In genomic region chr2:60976875-60977561, GRCh38 we compare ENCODE assay signal across 10 cellular contexts. TPM values are rescaled to one million over a fixed set of nuclear protein-coding genes. Genes with fewer than 3 reads are reported as not detected.
DNase-seq lines count a peak whose midpoint lies in the region; ATAC-seq, FAIRE-seq and TF ChIP-seq lines count a peak whose summit lies in the region.
"Had no signal": no experiment of that assay in that cellular context is flagged by ENCODE, and none has a peak within 500 bp of the region (broad histone marks: within the 10 kb centered on the region; RNA-seq: fewer than 3 reads in every experiment).

No MANE protein-coding gene starts in this region.

- peak; percentile 69 for FAIRE-seq in GM12891 (lab: Jason Lieb, UNC)

- POLR2A ChIA-PET in activated naive CD8-positive, alpha-beta T cell treated with anti-CD3 and anti-CD28 coated beads, Interleukin-2, amount 10 ng/mL, durations not matched to agents 7 days and 5 days (lab: Charles Lee): interaction anchor here (0.5 to 1.0 kb wide), 3 partner anchors 94 to 244 kb away, joined by 3 to 5 read pairs (median 4); no protein-coding TSS in a partner anchor

- H3K4me3 Mint-ChIP-seq in activated naive CD8-positive, alpha-beta T cell treated with anti-CD3 and anti-CD28 coated beads, Interleukin-2, amount 10 ng/mL, durations not matched to agents 7 days and 5 days: peak overlapping the region; percentile 0
- H3K4me3 Mint-ChIP-seq in endodermal cell: no peak overlapping the region

- H3K4me1 ChIP-seq in endodermal cell (ENCODE audit: control insufficient read depth, insufficient read depth, low read length): no peaks in the 10 kb centered on the region

- ATAC-seq in GM18907 (IDR thresholded peaks at IDR 0.05; ENCODE audit: unreplicated experiment) (peak; percentile 55), HG02973 (IDR thresholded peaks at IDR 0.05; ENCODE audit: unreplicated experiment) (peak; percentile 62), GM21423 (IDR thresholded peaks at IDR 0.05; ENCODE audit: unreplicated experiment) (no peak)
- ATAC-seq in activated naive CD8-positive, alpha-beta T cell treated with anti-CD3 and anti-CD28 coated beads, Interleukin-2, amount 10 ng/mL, durations not matched to agents 7 days and 5 days (ENCODE audit: low read depth): no peak

- H3K27me3 ChIP-seq in endodermal cell (ENCODE audit: control insufficient read depth, insufficient read depth, low read length, poor library complexity, severe bottlenecking): no peaks in the 10 kb centered on the region

- H3K27ac Mint-ChIP-seq in activated naive CD8-positive, alpha-beta T cell treated with anti-CD3 and anti-CD28 coated beads, Interleukin-2, amount 10 ng/mL, durations not matched to agents 7 days and 5 days: peak overlapping the region; percentile 47
- H3K27ac Mint-ChIP-seq in endodermal cell: no peak overlapping the region

- no peak for TF ChIP-seq CTCF in endodermal cell (conservative IDR thresholded peaks at IDR 0.05)

- 78 to 93% methylated on average over 2 to 5 of the region's 5 CpGs for WGBS in endodermal cell (ENCODE audit: insufficient coverage in 1 of 2, insufficient read length in 1 of 2), 2 experiments

- no peaks in the 10 kb centered on the region for H3K9me3 Mint-ChIP-seq in activated naive CD8-positive, alpha-beta T cell treated with anti-CD3 and anti-CD28 coated beads, Interleukin-2, amount 10 ng/mL, durations not matched to agents 7 days and 5 days
- no peaks in the 10 kb centered on the region for H3K9me3 Mint-ChIP-seq in endodermal cell

- no peaks in the 10 kb centered on the region for H3K9me3 ChIP-seq in endodermal cell (ENCODE audit: control insufficient read depth, low read length)

- no peak overlapping the region for H3K27ac ChIP-seq in endodermal cell (ENCODE audit: low read depth, low read length)

- no peaks in the 10 kb centered on the region for H3K27me3 Mint-ChIP-seq in activated naive CD8-positive, alpha-beta T cell treated with anti-CD3 and anti-CD28 coated beads, Interleukin-2, amount 10 ng/mL, durations not matched to agents 7 days and 5 days
- H3K27me3 Mint-ChIP-seq in endodermal cell (ENCODE audit: insufficient read depth): peaks cover 4% of the 10 kb centered on the region

- TF ChIP-seq POLR2A in GM12891 (IDR thresholded peaks at IDR 0.05; ENCODE audit: low read depth, low read length): no peak

- H3K9ac ChIP-seq in endodermal cell (ENCODE audit: extremely low read depth, low read length, poor library complexity, severe bottlenecking): no peak overlapping the region

- H3K4me1 Mint-ChIP-seq in activated naive CD8-positive, alpha-beta T cell treated with anti-CD3 and anti-CD28 coated beads, Interleukin-2, amount 10 ng/mL, durations not matched to agents 7 days and 5 days: peaks cover 20% of the 10 kb centered on the region
- H3K4me1 Mint-ChIP-seq in endodermal cell: no peaks in the 10 kb centered on the region

- DNase-seq in GM12891 (ENCODE audit: insufficient read length, low spot score) (no peak), cerebellar nuclear complex (lab: John Stamatoyannopoulos, UW) (no peak), endodermal cell (no peak), DMS153 treated with DMSO at 0.1 percent for 48 hours (lab: John Stamatoyannopoulos, UW; ENCODE audit: unreplicated experiment) (no peak)
- DNase-seq in activated naive CD8-positive, alpha-beta T cell treated with anti-CD3 and anti-CD28 coated beads, Interleukin-2, amount 10 ng/mL, durations not matched to agents 7 days and 5 days: no peak
- DNase-seq: NCI-H2081 treated with DMSO at 0.1 percent for 48 hours had no signal

- H3K36me3 ChIP-seq in endodermal cell (ENCODE audit: control insufficient read depth, insufficient read depth, low read length): no peaks in the 10 kb centered on the region

- H3K4me3 ChIP-seq in endodermal cell (ENCODE audit: low read length): no peak overlapping the region
- H3K4me3 ChIP-seq: lung had no signal

- H3K36me3 Mint-ChIP-seq in activated naive CD8-positive, alpha-beta T cell treated with anti-CD3 and anti-CD28 coated beads, Interleukin-2, amount 10 ng/mL, durations not matched to agents 7 days and 5 days: peaks cover 9% of the 10 kb centered on the region
- H3K36me3 Mint-ChIP-seq in endodermal cell (ENCODE audit: low read depth): no peaks in the 10 kb centered on the region

TF ChIP-seq in GM12891, 5 proteins besides CTCF, POLR2A, EP300 and RAD21:
- TF ChIP-seq POLR2AphosphoS5 (IDR thresholded peaks at IDR 0.05; ENCODE audit: low read depth, low read length) (no peak), TAF1 (IDR thresholded peaks at IDR 0.05; ENCODE audit: low read depth, low read length) (no peak), SPI1 (IDR thresholded peaks at IDR 0.05; ENCODE audit: low read depth, low read length) (no peak), POU2F2 (IDR thresholded peaks at IDR 0.05; ENCODE audit: low read depth, low read length) (no peak), PAX5 (IDR thresholded peaks at IDR 0.05; ENCODE audit: insufficient read depth, low read length, severe bottlenecking) (no peak)

RNA-seq across cellular contexts. Expression of gene PEX13, which starts 40.5 kb away (rescaled TPM):
- 6.0 TPM for polyA plus RNA-seq in GM12891 (2012; ENCODE audit: low read depth, missing spikeins)
- 10 to 100 TPM; 16.5 to 20.1 TPM for total RNA-seq in activated naive CD8-positive, alpha-beta T cell treated with anti-CD3 and anti-CD28 coated beads, Interleukin-2, amount 10 ng/mL, durations not matched to agents 7 days and 5 days
- 10 to 100 TPM; 24.3 to 25.9 TPM for total RNA-seq in endodermal cell
- polyA plus RNA-seq in endodermal cell (2013, experiment 1 of 2): 24.9 TPM
- polyA plus RNA-seq in endodermal cell (2013, experiment 2 of 2): 23.9 TPM

RNA-seq across cellular contexts. Expression of gene PUS10, which starts 41.0 kb away (rescaled TPM):
- 6.5 TPM for polyA plus RNA-seq in GM12891 (2012; ENCODE audit: low read depth, missing spikeins)
- 10 to 100 TPM in 1 of 2 experiments, 1 to 10 TPM in 1; 8.0 to 10.6 TPM for total RNA-seq in activated naive CD8-positive, alpha-beta T cell treated with anti-CD3 and anti-CD28 coated beads, Interleukin-2, amount 10 ng/mL, durations not matched to agents 7 days and 5 days
- 1 to 10 TPM; 3.9 to 6.1 TPM for total RNA-seq in endodermal cell
- 6.9 TPM for polyA plus RNA-seq in endodermal cell (2013, experiment 1 of 2)
- polyA plus RNA-seq in endodermal cell (2013, experiment 2 of 2): 7.5 TPM

Comparison
In these comparisons a context has a peak if more than half of its experiments do, and no peak if none do; other contexts are left out.
1. ATAC-seq: peak in GM18907 (single experiment) and HG02973 (single experiment); none in activated naive CD8-positive, alpha-beta T cell treated with anti-CD3 and anti-CD28 coated beads, Interleukin-2, amount 10 ng/mL, durations not matched to agents 7 days and 5 days (single experiment) and GM21423 (single experiment).